Comparison of ENCODE assay signal across 9 cellular contexts in the genomic region with DNA sequence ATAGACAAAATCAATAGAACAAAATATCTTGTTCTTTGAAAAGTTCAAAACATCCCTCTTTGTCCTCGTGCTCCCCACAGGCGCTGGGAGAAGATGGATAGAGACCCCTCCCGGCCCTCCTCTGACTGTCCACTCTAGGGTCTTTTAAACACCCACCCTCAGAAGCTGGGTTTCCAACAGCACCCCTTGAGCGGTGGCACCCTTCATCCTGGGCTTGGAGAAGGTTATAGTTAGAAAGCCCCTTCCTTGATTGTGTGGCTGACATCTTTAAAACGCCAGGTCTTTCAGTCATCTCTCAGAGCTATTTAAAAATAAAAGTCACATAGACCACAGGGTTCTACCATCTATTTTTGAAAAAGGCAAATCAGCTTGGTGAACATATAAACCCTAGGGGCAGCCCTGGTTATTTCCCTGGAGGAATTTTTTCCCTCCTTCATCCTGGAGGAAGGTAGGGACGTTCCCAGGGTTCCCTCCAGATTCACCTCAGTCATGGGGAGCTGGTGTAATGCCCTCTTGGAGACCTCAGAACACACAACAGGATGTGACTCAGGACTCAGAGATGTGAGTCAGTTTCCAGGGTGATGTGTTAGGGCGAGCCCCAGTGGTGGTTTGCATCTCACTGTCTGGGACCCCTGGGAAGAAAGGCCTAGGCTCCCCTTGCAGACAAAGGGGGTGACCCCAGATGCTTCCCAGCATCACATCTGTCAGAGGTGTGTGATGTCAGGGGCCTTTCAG.
DNase-seq lines count a peak whose midpoint lies in the region; ATAC-seq and TF ChIP-seq lines count a peak whose summit lies in the region.
"Had no signal": no experiment of that assay in that cellular context is flagged by ENCODE, and none has a peak within 500 bp of the region (broad histone marks: within the 10 kb centered on the region; RNA-seq: fewer than 3 reads in every experiment).

No MANE protein-coding gene starts in this region.

- peak overlapping the region; percentile 69 to 87 (median 79) for H3K4me2 ChIP-seq in BLaER1 treated with 17β-estradiol and CSF1 and Interleukin-3, amounts not matched to agents 10 nM and 100 nM

- peaks cover 94 to 100% (median 100%) of the 10 kb centered on the region in 11 experiments for H4K20me1 ChIP-seq in BLaER1 treated with 17β-estradiol and CSF1 and Interleukin-3, amounts not matched to agents 10 nM and 100 nM

- H3K4me1 ChIP-seq in BLaER1 treated with 17β-estradiol and CSF1 and Interleukin-3, amounts not matched to agents 10 nM and 100 nM, result peaks cover 70 to 100% (median 86%) of the 10 kb centered on the region in 10 experiments
- H3K4me1 ChIP-seq: parathyroid adenoma had no signal

- DNase-seq in T1000 (lab: John Stamatoyannopoulos, UW) (peak; percentile 75), brain microvascular endothelial cell (peak; percentile 98), omental fat pad (ENCODE audit: low spot score) (peak; percentile 45), ureter (ENCODE audit: low spot score) (peak; percentile 56), iPS-NIHi11 (ENCODE audit: low spot score) (no peak), medulla oblongata (ENCODE audit: extremely low spot score) (no peak)

- H3K4me3 ChIP-seq in BLaER1 treated with 17β-estradiol and CSF1 and Interleukin-3, amounts not matched to agents 10 nM and 100 nM, result peak overlapping the region in 4 of 10 experiments; percentile 19 to 35 (median 26); a peak in 4 of 20 replicates
- H3K4me3 ChIP-seq in brain microvascular endothelial cell (ENCODE audit: low read depth, low read length), result no peak overlapping the region

- ATAC-seq in HG02588 (IDR thresholded peaks at IDR 0.05; ENCODE audit: unreplicated experiment) (peak; percentile 65), omental fat pad (ENCODE audit: low FRiP score) (peak; percentile 92)

- H3K27me3 ChIP-seq in BLaER1 treated with 17β-estradiol and CSF1 and Interleukin-3, amounts not matched to agents 10 nM and 100 nM, result no peaks in the 10 kb centered on the region
- H3K27me3 ChIP-seq in brain microvascular endothelial cell (replicated peaks), result no peaks in the 10 kb centered on the region

- H3K9ac ChIP-seq in BLaER1 treated with 17β-estradiol and CSF1 and Interleukin-3, amounts not matched to agents 10 nM and 100 nM, result peak overlapping the region in 10 of 11 experiments; percentile 17 to 62 (median 47); a peak in 15 of 22 replicates
- H3K9ac ChIP-seq: parathyroid adenoma had no signal

- peaks cover 92 to 100% (median 98%) of the 10 kb centered on the region in 11 experiments for H3K36me3 ChIP-seq in BLaER1 treated with 17β-estradiol and CSF1 and Interleukin-3, amounts not matched to agents 10 nM and 100 nM
- peaks cover 14% of the 10 kb centered on the region for H3K36me3 ChIP-seq in brain microvascular endothelial cell (replicated peaks)

- H3K27ac ChIP-seq in BLaER1 treated with 17β-estradiol and CSF1 and Interleukin-3, amounts not matched to agents 10 nM and 100 nM, result peak overlapping the region in 10 of 11 experiments; percentile 45 to 83 (median 70); a peak in 20 of 22 replicates
- peak overlapping the region; percentile 100 for H3K27ac ChIP-seq in brain microvascular endothelial cell
- H3K27ac ChIP-seq: parathyroid adenoma had no signal

- peak; percentile 33 for TF ChIP-seq CTCF in brain microvascular endothelial cell (IDR thresholded peaks at IDR 0.05; ENCODE audit: low read depth, low read length, missing control alignments)
- TF ChIP-seq CTCF in omental fat pad (IDR thresholded peaks at IDR 0.05), result no peak

- in situ Hi-C loops in brain microvascular endothelial cell (cut with HindIII; ENCODE audit: low pct_ligation_motif_present, low sequenced_read_pairs), result no loop called here

- peaks cover 0 to 11% (median 0%) of the 10 kb centered on the region in 11 experiments; a peak in 3 of 22 replicates for H3K9me3 ChIP-seq in BLaER1 treated with 17β-estradiol and CSF1 and Interleukin-3, amounts not matched to agents 10 nM and 100 nM (replicated peaks in 1 of 11)

Comparison
In these comparisons a context has a peak if more than half of its experiments do, and no peak if none do; other contexts are left out.
1. DNase-seq: peak in T1000 (single experiment), brain microvascular endothelial cell (single experiment), omental fat pad (single experiment) and ureter (single experiment); none in iPS-NIHi11 (single experiment) and medulla oblongata (single experiment).